ENCODE assay signal across 9 cellular contexts in genomic region chr5:159826351-159827222, GRCh38.
DNase-seq lines count a peak whose midpoint lies in the region; ATAC-seq, FAIRE-seq and TF ChIP-seq lines count a peak whose summit lies in the region.
"Had no signal": no experiment of that assay in that cellular context is flagged by ENCODE, and none has a peak within 500 bp of the region (broad histone marks: within the 10 kb centered on the region; RNA-seq: fewer than 3 reads in every experiment).

No MANE protein-coding gene starts in this region.

- no peaks in the 10 kb centered on the region for H3K36me3 ChIP-seq in aorta (ENCODE audit: control insufficient read depth in 1 of 2, insufficient read depth in 2 of 2, low read length in 1 of 2)

- no peaks in the 10 kb centered on the region for H3K36me3 Mint-ChIP-seq in stimulated activated memory B cell treated with anti-CD40 and anti-IgM and Interleukin-4, amounts not matched to agents 10 μg/mL and 1 μg/mL and 100 μg/mL, for 72 hours

- peak overlapping the region in 1 of 2 donors; percentile 68 for H3K27ac ChIP-seq in aorta (ENCODE audit: low read depth in 1 of 2, low read length in 2 of 2)

- ATAC-seq in GM18505 (IDR thresholded peaks at IDR 0.05; ENCODE audit: unreplicated experiment), result peak; percentile 94
- ATAC-seq in stimulated activated memory B cell treated with anti-CD40 and anti-IgM and Interleukin-4, amounts not matched to agents 10 μg/mL and 1 μg/mL and 100 μg/mL, for 72 hours, result peak; percentile 87
- ATAC-seq in aorta (ENCODE audit: low FRiP score), result no peak

- no peaks in the 10 kb centered on the region for H3K27me3 ChIP-seq in aorta (ENCODE audit: control insufficient read depth in 1 of 2, insufficient read depth in 2 of 2, low read length in 1 of 2)

- no peaks in the 10 kb centered on the region for H3K9me3 Mint-ChIP-seq in stimulated activated memory B cell treated with anti-CD40 and anti-IgM and Interleukin-4, amounts not matched to agents 10 μg/mL and 1 μg/mL and 100 μg/mL, for 72 hours
- H3K9me3 Mint-ChIP-seq: stimulated activated naive CD8-positive, alpha-beta T cell treated with anti-CD3 and anti-CD28 coated beads, Interleukin-15, Interleukin-2, amounts not matched to agents 100 ng/mL and 50 ng/mL, for 24 hours had no signal

- DNase-seq in H54 (ENCODE audit: insufficient read length, low spot score) (peak; percentile 69), M059J (ENCODE audit: low read depth) (peak; percentile 95), epithelial cell of proximal tubule (ENCODE audit: low read depth) (peak; percentile 84), aorta (no peak), NCI-H146 (lab: John Stamatoyannopoulos, UW) (no peak)
- DNase-seq in activated CD4-positive, alpha-beta T cell treated with anti-CD3 and anti-CD28 coated beads, Interleukin-2, amount 50 U/mL, for 1 hour, result no peak

- H3K4me3 ChIP-seq in epithelial cell of proximal tubule (ENCODE audit: low read depth, low read length) (no peak overlapping the region), aorta (ENCODE audit: low read length in 2 of 2) (no peak overlapping the region)

- H3K9me3 ChIP-seq in aorta (ENCODE audit: control insufficient read depth, low read length), result no peaks in the 10 kb centered on the region

- FAIRE-seq in H54 (lab: Jason Lieb, UNC), result peak; percentile 92

- peaks cover 0 to 2% of the 10 kb centered on the region in 2 donors for H3K4me1 ChIP-seq in aorta (ENCODE audit: control insufficient read depth in 1 of 2, insufficient read depth in 2 of 2, low read length in 2 of 2)

- WGBS in aorta, 2 donors, result 76 to 82% methylated on average over 5 of the region's 5 CpGs

- no peak for TF ChIP-seq CTCF in epithelial cell of proximal tubule (conservative IDR thresholded peaks at IDR 0.05; ENCODE audit: low read depth, low read length)

- H3K4me3 Mint-ChIP-seq in stimulated activated memory B cell treated with anti-CD40 and anti-IgM and Interleukin-4, amounts not matched to agents 10 μg/mL and 1 μg/mL and 100 μg/mL, for 72 hours, result peak overlapping the region; percentile 6
- H3K4me3 Mint-ChIP-seq: stimulated activated naive CD8-positive, alpha-beta T cell treated with anti-CD3 and anti-CD28 coated beads, Interleukin-15, Interleukin-2, amounts not matched to agents 100 ng/mL and 50 ng/mL, for 24 hours had no signal

- intact Hi-C loops in aorta (cut with DNase I), result no loop called here

- TF ChIP-seq POLR2A in GM18505 (IDR thresholded peaks at IDR 0.05; ENCODE audit: borderline replicate concordance, extremely low read depth, insufficient read depth, insufficient read length), result no peak
- TF ChIP-seq POLR2A in H54 (IDR thresholded peaks at IDR 0.05; ENCODE audit: low read depth, low read length), result no peak

- peak overlapping the region; percentile 89 for H3K27ac Mint-ChIP-seq in stimulated activated memory B cell treated with anti-CD40 and anti-IgM and Interleukin-4, amounts not matched to agents 10 μg/mL and 1 μg/mL and 100 μg/mL, for 72 hours
- H3K27ac Mint-ChIP-seq: stimulated activated naive CD8-positive, alpha-beta T cell treated with anti-CD3 and anti-CD28 coated beads, Interleukin-15, Interleukin-2, amounts not matched to agents 100 ng/mL and 50 ng/mL, for 24 hours had no signal

- H3K27me3 Mint-ChIP-seq in stimulated activated memory B cell treated with anti-CD40 and anti-IgM and Interleukin-4, amounts not matched to agents 10 μg/mL and 1 μg/mL and 100 μg/mL, for 72 hours, result no peaks in the 10 kb centered on the region

- peaks cover 25% of the 10 kb centered on the region for H3K4me1 Mint-ChIP-seq in stimulated activated memory B cell treated with anti-CD40 and anti-IgM and Interleukin-4, amounts not matched to agents 10 μg/mL and 1 μg/mL and 100 μg/mL, for 72 hours

Comparison
In these comparisons a context has a peak if more than half of its experiments do, and no peak if none do; other contexts are left out.
1. DNase-seq: peak in H54 (single experiment), M059J (single experiment) and epithelial cell of proximal tubule (single experiment); none in aorta (0 of 2), activated CD4-positive, alpha-beta T cell treated with anti-CD3 and anti-CD28 coated beads, Interleukin-2, amount 50 U/mL, for 1 hour (single experiment) and NCI-H146 (single experiment).